ENCODE assay signal across 8 cellular contexts in the genomic region with DNA sequence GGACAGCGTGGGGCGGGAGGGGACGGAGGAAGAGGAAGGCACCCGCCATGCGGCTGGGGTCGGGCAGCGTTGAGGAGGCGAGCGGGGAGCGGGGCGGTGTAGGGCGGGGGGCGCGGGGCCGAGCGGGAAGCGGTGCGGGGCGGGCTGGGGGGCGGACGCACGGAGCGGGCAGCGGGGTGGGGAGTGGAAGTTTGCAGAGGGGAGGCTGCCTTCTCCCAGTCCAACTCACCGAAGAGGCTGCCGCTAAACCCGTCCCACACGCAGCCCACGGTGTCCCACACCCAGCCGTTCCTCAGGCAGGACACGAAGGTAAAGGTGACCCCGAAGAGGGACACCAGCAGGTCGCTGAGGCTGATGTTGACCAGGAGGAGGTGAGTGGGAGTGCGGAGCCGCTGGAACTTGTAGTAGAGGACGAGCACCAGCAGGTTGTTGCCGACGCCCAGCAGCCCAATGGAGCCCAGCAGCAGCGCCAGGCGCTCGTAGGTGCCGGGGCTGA. TPM values are rescaled to one million over a fixed set of nuclear protein-coding genes. Genes with fewer than 3 reads are reported as not detected.
DNase-seq lines count a peak whose midpoint lies in the region; ATAC-seq and TF ChIP-seq lines count a peak whose summit lies in the region.

No MANE protein-coding gene starts in this region.

- H3K4me3 ChIP-seq in effector memory CD4-positive, alpha-beta T cell (ENCODE audit: insufficient read depth, low read depth, low read length, poor library complexity, severe bottlenecking) = peak overlapping the region; percentile 72

- no peaks in the 10 kb centered on the region for H3K9me3 ChIP-seq in effector memory CD4-positive, alpha-beta T cell (ENCODE audit: control insufficient read depth, low read length)

- in situ Hi-C loops in G401 (cut with HindIII; ENCODE audit: low sequenced_read_pairs) = no loop called here

- no peaks in the 10 kb centered on the region for H3K36me3 ChIP-seq in effector memory CD4-positive, alpha-beta T cell (ENCODE audit: control insufficient read depth, insufficient read depth, low read length)

- peak; percentile 35 for TF ChIP-seq CTCF in type B pancreatic cell (conservative IDR thresholded peaks at IDR 0.05)

- peaks cover 3% of the 10 kb centered on the region for H3K4me1 ChIP-seq in effector memory CD4-positive, alpha-beta T cell (ENCODE audit: control insufficient read depth, insufficient read depth, low read length, poor library complexity, severe bottlenecking)

- ATAC-seq in GM21619 (IDR thresholded peaks at IDR 0.05; ENCODE audit: unreplicated experiment) = peak; percentile 44
- ATAC-seq in naive B cell (ENCODE audit: low read depth in 2 of 2) = peak; percentile 40 to 43

- H3K36me3 Mint-ChIP-seq in naive B cell (peaks cover 9% of the 10 kb centered on the region in 2 donors), type B pancreatic cell (peaks cover 26% of the 10 kb centered on the region)

- H3K27ac ChIP-seq in effector memory CD4-positive, alpha-beta T cell (ENCODE audit: insufficient read depth, low read length, poor library complexity, severe bottlenecking) = no peak overlapping the region

- H3K4me3 Mint-ChIP-seq in naive B cell (peak overlapping the region; percentile 78 to 98 (median 96)), type B pancreatic cell (peak overlapping the region; percentile 90)

- no peaks in the 10 kb centered on the region for H3K27me3 ChIP-seq in effector memory CD4-positive, alpha-beta T cell (replicated peaks; ENCODE audit: control insufficient read depth, insufficient read depth, low read length, poor library complexity, severe bottlenecking)

- DNase-seq in G401 (ENCODE audit: low spot score) (peak; percentile 23), HuH-7 (ENCODE audit: low spot score) (peak; percentile 52), UCSD-AML1 (lab: John Stamatoyannopoulos, UW; ENCODE audit: unreplicated experiment) (peak; percentile 54), naive B cell (no peak), type B pancreatic cell (ENCODE audit: extremely low spot score, unreplicated experiment) (no peak), NCI-H510A (lab: John Stamatoyannopoulos, UW) (no peak)
- DNase-seq in effector memory CD4-positive, alpha-beta T cell = peak in 2 of 3 donors; percentile 2

- peak overlapping the region; percentile 41 to 97 (median 95) for H3K27ac Mint-ChIP-seq in naive B cell
- peak overlapping the region; percentile 82 for H3K27ac Mint-ChIP-seq in type B pancreatic cell

- H3K9me3 Mint-ChIP-seq in naive B cell (peaks cover 0 to 7% (median 6%) of the 10 kb centered on the region in 7 donors), type B pancreatic cell (peaks cover 29% of the 10 kb centered on the region)

- no peaks in the 10 kb centered on the region for H3K27me3 Mint-ChIP-seq in naive B cell
- no peaks in the 10 kb centered on the region for H3K27me3 Mint-ChIP-seq in type B pancreatic cell

- H3K4me1 Mint-ChIP-seq in naive B cell (peaks cover 33 to 55% (median 42%) of the 10 kb centered on the region in 3 donors), type B pancreatic cell (ENCODE audit: unreplicated experiment) (peaks cover 25% of the 10 kb centered on the region)

RNA-seq across cellular contexts. Expression of gene CHML, which starts 0.5 kb away (rescaled TPM):
- 3.4 and 8.9 TPM in 2 replicates for total RNA-seq in G401 (2014; rRNA removed; shearing (Covaris generic))
- 10 to 100 TPM in 5 of 6 donors, 1 to 10 TPM in 1; 6.5 to 17.3 (median 15.5) TPM for polyA plus RNA-seq in naive B cell (ENCODE audit: low read depth in 6 of 6)
- total RNA-seq in type B pancreatic cell (ENCODE audit: low replicate concordance) = 15.7 and 24.8 TPM in 2 replicates

RNA-seq across cellular contexts. Expression of gene OPN3, which starts 0.5 kb away (rescaled TPM):
- total RNA-seq in G401 (2014; rRNA removed; shearing (Covaris generic)) = 13.4 and 14.4 TPM in 2 replicates
- polyA plus RNA-seq in naive B cell (ENCODE audit: low read depth in 6 of 6) = 100 to 1,000 TPM; 137 to 271 (median 167) TPM
- 13.1 and 25.6 TPM in 2 replicates for total RNA-seq in type B pancreatic cell (ENCODE audit: low replicate concordance)

RNA-seq across cellular contexts. Expression of gene WDR64, which starts 12.4 kb away (rescaled TPM):
- not detected in 2 replicates for total RNA-seq in G401 (2014; rRNA removed; shearing (Covaris generic))
- polyA plus RNA-seq in naive B cell (ENCODE audit: low read depth in 6 of 6) = under 1 TPM in 2 of 6 donors, not detected in 4; 0.14 to 0.41 TPM
- total RNA-seq in type B pancreatic cell (ENCODE audit: low replicate concordance) = not detected in 2 replicates

Comparison
In these comparisons a context has a peak if more than half of its experiments do, and no peak if none do; other contexts are left out.
1. DNase-seq: peak in G401 (single experiment), HuH-7 (single experiment), UCSD-AML1 (single experiment) and effector memory CD4-positive, alpha-beta T cell (2 of 3); none in naive B cell (single experiment), type B pancreatic cell (single experiment) and NCI-H510A (single experiment).